ENCODE assay signal across 8 cellular contexts in genomic region chr2:87315183-87315902, GRCh38.
DNase-seq lines count a peak whose midpoint lies in the region; ATAC-seq and TF ChIP-seq lines count a peak whose summit lies in the region.
"Not testable (repeated sequence)": the region's sequence is repeated elsewhere in the genome, so short reads cannot be mapped to it uniquely, and the experiment has no call there.

No MANE protein-coding gene starts in this region.

- TF ChIP-seq POLR2A in IMR-90 (IDR thresholded peaks at IDR 0.05; ENCODE audit: low read depth, low read length) = not testable (repeated sequence)

- H3K4ac ChIP-seq in IMR-90 (ENCODE audit: low read depth, low read length) = not testable (repeated sequence)

- CTCF ChIA-PET in IMR-90 (lab: Yijun Ruan, JAX) = not testable (repeated sequence)

- in situ Hi-C loops in IMR-90 (cut with MboI; ENCODE audit: low sequenced_read_pairs) = not testable (repeated sequence)

- not testable (repeated sequence) for H3K18ac ChIP-seq in IMR-90 (ENCODE audit: low read depth, low read length)

- not testable (repeated sequence) for H2BK20ac ChIP-seq in IMR-90 (ENCODE audit: low read depth, low read length)

- not testable (repeated sequence) for H3K9me3 ChIP-seq in IMR-90 (ENCODE audit: control insufficient read depth, insufficient read depth, low read length); mucosa of descending colon

- H2AFZ ChIP-seq in IMR-90 (replicated peaks; ENCODE audit: low read length, poor library complexity) = not testable (repeated sequence)

- H2BK5ac ChIP-seq in IMR-90 (ENCODE audit: low read depth, low read length, poor library complexity, severe bottlenecking) = not testable (repeated sequence)

- H3K27ac Mint-ChIP-seq in activated naive CD8-positive, alpha-beta T cell treated with anti-CD3 and anti-CD28 coated beads, Interleukin-2, amount 10 ng/mL, durations not matched to agents 7 days and 5 days; stimulated activated effector memory CD8-positive, alpha-beta T cell treated with anti-CD3 and anti-CD28 coated beads, Interleukin-12 subunit alpha, Interleukin-12 subunit beta, amount 100 ng/mL, for 72 hours: not testable (repeated sequence)

- WGBS in IMR-90 (ENCODE audit: extremely low coverage in 2 of 2, insufficient read length in 1 of 2), 2 experiments = no CpG with 5 or more reads among the region's 6 CpGs

- ATAC-seq in GM18873 (IDR thresholded peaks at IDR 0.05; ENCODE audit: low FRiP score, unreplicated experiment) = peak; percentile 66
- ATAC-seq in GM21825 (IDR thresholded peaks at IDR 0.05; ENCODE audit: unreplicated experiment) = peak; percentile 58
- ATAC-seq in HG03045 (IDR thresholded peaks at IDR 0.05; ENCODE audit: unreplicated experiment) = peak; percentile 61
- peak; percentile 27 for ATAC-seq in IMR-90 (ENCODE audit: low read depth)
- ATAC-seq in activated CD4-positive, CD25-positive, alpha-beta regulatory T cell treated with anti-CD3 and anti-CD28 coated beads, Interleukin-2, amount 50 U/mL, for 24 hours = peak; percentile 90 to 91
- peak; percentile 46 for ATAC-seq in activated naive CD8-positive, alpha-beta T cell treated with anti-CD3 and anti-CD28 coated beads, Interleukin-2, amount 10 ng/mL, durations not matched to agents 7 days and 5 days (ENCODE audit: low read depth)
- ATAC-seq in mucosa of descending colon = peak; percentile 26
- ATAC-seq in stimulated activated effector memory CD8-positive, alpha-beta T cell treated with anti-CD3 and anti-CD28 coated beads, Interleukin-12 subunit alpha, Interleukin-12 subunit beta, amount 100 ng/mL, for 72 hours = peak; percentile 95

- not testable (repeated sequence) for H3K36me3 ChIP-seq in IMR-90 (ENCODE audit: control insufficient read depth, insufficient read depth, low read length); mucosa of descending colon (ENCODE audit: low read depth)

- not testable (repeated sequence) for H4K5ac ChIP-seq in IMR-90 (ENCODE audit: low read depth, low read length)

- not testable (repeated sequence) for H3K27me3 Mint-ChIP-seq in activated naive CD8-positive, alpha-beta T cell treated with anti-CD3 and anti-CD28 coated beads, Interleukin-2, amount 10 ng/mL, durations not matched to agents 7 days and 5 days

- BruUV-seq in IMR-90 (replicated peaks; lab: Mats Ljungman, UMichigan) = not testable (repeated sequence)

- H3K79me1 ChIP-seq in IMR-90 (ENCODE audit: low read depth in 1 of 2, low read length in 2 of 2) = not testable (repeated sequence)

- not testable (repeated sequence) for H3K9ac ChIP-seq in IMR-90 (ENCODE audit: low read depth, low read length)

- H3K4me3 ChIP-seq in IMR-90 (ENCODE audit: insufficient read depth, low read depth, low read length); mucosa of descending colon: not testable (repeated sequence)

- H3K4me2 ChIP-seq in IMR-90 (ENCODE audit: low read depth, low read length) = not testable (repeated sequence)

- intact Hi-C loops in IMR-90 (cut with micrococcal nuclease); mucosa of descending colon (cut with DNase I, micrococcal nuclease): not testable (repeated sequence)

- H2AK9ac ChIP-seq in IMR-90 (replicated peaks; ENCODE audit: low read depth, low read length, poor library complexity) = not testable (repeated sequence)

- TF ChIP-seq RAD21 in IMR-90 (IDR thresholded peaks at IDR 0.05; ENCODE audit: low read length) = not testable (repeated sequence)

- not testable (repeated sequence) for H4K8ac ChIP-seq in IMR-90 (ENCODE audit: low read depth in 2 of 2, low read length in 2 of 2)

- H3K27me3 ChIP-seq in IMR-90 (ENCODE audit: control insufficient read depth, insufficient read depth, low read length) = not testable (repeated sequence)

- H2BK15ac ChIP-seq in IMR-90 (ENCODE audit: low read depth, low read length) = not testable (repeated sequence)

- H4K20me1 ChIP-seq in IMR-90 (ENCODE audit: insufficient read depth, low read length) = not testable (repeated sequence)

- TF ChIP-seq CTCF in IMR-90 (conservative IDR thresholded peaks at IDR 0.05; ENCODE audit: low read depth, low read length); mucosa of descending colon (IDR thresholded peaks at IDR 0.05): not testable (repeated sequence)

- DNase-seq in IMR-90; activated naive CD8-positive, alpha-beta T cell treated with anti-CD3 and anti-CD28 coated beads, Interleukin-2, amount 10 ng/mL, durations not matched to agents 7 days and 5 days; mucosa of descending colon; stimulated activated effector memory CD8-positive, alpha-beta T cell treated with anti-CD3 and anti-CD28 coated beads, Interleukin-12 subunit alpha, Interleukin-12 subunit beta, amount 100 ng/mL, for 72 hours (ENCODE audit: low spot score in 2 of 2): not testable (repeated sequence)

- not testable (repeated sequence) for H3K4me1 ChIP-seq in IMR-90 (ENCODE audit: control insufficient read depth, insufficient read depth, low read length); mucosa of descending colon (ENCODE audit: low read depth)

- H3K4me3 Mint-ChIP-seq in activated naive CD8-positive, alpha-beta T cell treated with anti-CD3 and anti-CD28 coated beads, Interleukin-2, amount 10 ng/mL, durations not matched to agents 7 days and 5 days = not testable (repeated sequence)
- peak overlapping the region; percentile 18 for H3K4me3 Mint-ChIP-seq in stimulated activated effector memory CD8-positive, alpha-beta T cell treated with anti-CD3 and anti-CD28 coated beads, Interleukin-12 subunit alpha, Interleukin-12 subunit beta, amount 100 ng/mL, for 72 hours

- H3K27ac ChIP-seq in IMR-90 (ENCODE audit: insufficient read depth, low read length) = not testable (repeated sequence)

- dilution Hi-C loops in IMR-90 (cut with HindIII; ENCODE audit: low sequenced_read_pairs, unreplicated experiment) = not testable (repeated sequence)

- peak overlapping the region; percentile 33; the same call in 1 of the 2 replicates for H2AK5ac ChIP-seq in IMR-90 (ENCODE audit: low read depth, low read length)

- H3K9me3 Mint-ChIP-seq in activated naive CD8-positive, alpha-beta T cell treated with anti-CD3 and anti-CD28 coated beads, Interleukin-2, amount 10 ng/mL, durations not matched to agents 7 days and 5 days; stimulated activated effector memory CD8-positive, alpha-beta T cell treated with anti-CD3 and anti-CD28 coated beads, Interleukin-12 subunit alpha, Interleukin-12 subunit beta, amount 100 ng/mL, for 72 hours: not testable (repeated sequence)

- not testable (repeated sequence) for H3K23ac ChIP-seq in IMR-90 (ENCODE audit: low read depth, low read length)

- POLR2A ChIA-PET in IMR-90 (lab: Charles Lee; ENCODE audit: unreplicated experiment); activated naive CD8-positive, alpha-beta T cell treated with anti-CD3 and anti-CD28 coated beads, Interleukin-2, amount 10 ng/mL, durations not matched to agents 7 days and 5 days (lab: Charles Lee): not testable (repeated sequence)

- H4K91ac ChIP-seq in IMR-90 (ENCODE audit: insufficient read depth, low read depth, low read length) = not testable (repeated sequence)

- not testable (repeated sequence) for H3K4me1 Mint-ChIP-seq in activated naive CD8-positive, alpha-beta T cell treated with anti-CD3 and anti-CD28 coated beads, Interleukin-2, amount 10 ng/mL, durations not matched to agents 7 days and 5 days; stimulated activated effector memory CD8-positive, alpha-beta T cell treated with anti-CD3 and anti-CD28 coated beads, Interleukin-12 subunit alpha, Interleukin-12 subunit beta, amount 100 ng/mL, for 72 hours

- H2BK120ac ChIP-seq in IMR-90 (ENCODE audit: low read depth, low read length) = not testable (repeated sequence)

- not testable (repeated sequence) for H3K14ac ChIP-seq in IMR-90 (replicated peaks; ENCODE audit: low read depth, low read length)

- H3K36me3 Mint-ChIP-seq in activated naive CD8-positive, alpha-beta T cell treated with anti-CD3 and anti-CD28 coated beads, Interleukin-2, amount 10 ng/mL, durations not matched to agents 7 days and 5 days; stimulated activated effector memory CD8-positive, alpha-beta T cell treated with anti-CD3 and anti-CD28 coated beads, Interleukin-12 subunit alpha, Interleukin-12 subunit beta, amount 100 ng/mL, for 72 hours: not testable (repeated sequence)

- H3K56ac ChIP-seq in IMR-90 (ENCODE audit: extremely low read depth, insufficient read depth, low read length) = not testable (repeated sequence)

- not testable (repeated sequence) for H3K9me1 ChIP-seq in IMR-90 (ENCODE audit: insufficient read depth, low read length)

Comparison
In these comparisons a context has a peak if more than half of its experiments do, and no peak if none do; other contexts are left out.
1. ATAC-seq: peak in every context shown above with its lines; median percentile 95 in stimulated activated effector memory CD8-positive, alpha-beta T cell treated with anti-CD3 and anti-CD28 coated beads, Interleukin-12 subunit alpha, Interleukin-12 subunit beta, amount 100 ng/mL, for 72 hours; 90 in activated CD4-positive, CD25-positive, alpha-beta regulatory T cell treated with anti-CD3 and anti-CD28 coated beads, Interleukin-2, amount 50 U/mL, for 24 hours; 66 in GM18873; 61 in HG03045; 58 in GM21825; 46 in activated naive CD8-positive, alpha-beta T cell treated with anti-CD3 and anti-CD28 coated beads, Interleukin-2, amount 10 ng/mL, durations not matched to agents 7 days and 5 days; 27 in IMR-90; 26 in mucosa of descending colon.